26 cellular contexts compared by ENCODE assay signal in the genomic region with DNA sequence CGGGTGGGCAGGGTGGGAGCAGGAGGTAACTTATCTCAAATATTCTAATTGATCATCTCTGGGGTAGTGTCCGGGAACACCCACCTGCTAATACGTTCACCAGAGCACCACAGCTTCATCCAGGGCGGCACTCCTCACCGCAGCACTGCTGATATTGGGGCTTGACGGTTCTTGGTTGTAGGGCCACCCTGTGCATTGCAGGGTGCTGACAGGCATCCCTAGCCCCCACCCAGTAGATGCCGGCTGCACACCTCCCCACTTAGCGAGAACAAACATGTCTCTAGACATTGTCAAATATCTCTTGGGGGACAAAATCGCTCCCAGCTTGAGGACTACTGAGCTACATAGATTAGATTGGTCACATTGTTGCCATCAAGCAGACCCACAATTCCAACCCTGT.
"Had no signal": no experiment of that assay in that cellular context is flagged by ENCODE, and none has a peak within 500 bp of the region (broad histone marks: within the 10 kb centered on the region; RNA-seq: fewer than 3 reads in every experiment).

No MANE protein-coding gene starts in this region.

- H3K4me1 ChIP-seq: pancreas, psoas muscle, right lobe of liver, testis, tibial artery, vagina had no signal

- H3K4me3 ChIP-seq: neural progenitor cell, pancreas, psoas muscle, right lobe of liver, skin epidermis, smooth muscle cell, spleen, suprapubic skin, testis, tibial artery, transverse colon, upper lobe of left lung, vagina had no signal

- DNase-seq: natural killer cell; nucleus accumbens; pancreas; psoas muscle; right cardiac atrium; right lobe of liver; spleen; stimulated activated CD4-positive, alpha-beta T cell treated with anti-CD3 and anti-CD28 coated beads, Interleukin-12 subunit alpha, Interleukin-12 subunit beta, amount 100 ng/mL, for 4 hours; stimulated activated CD4-positive, alpha-beta T cell treated with anti-CD3 and anti-CD28 coated beads, Interleukin-1b, Interleukin-23, amount 100 ng/mL, for 48 hours; stimulated activated CD4-positive, alpha-beta T cell treated with anti-CD3 and anti-CD28 coated beads, Interleukin-4, amount 100 ng/mL, for 1 hour; stimulated activated CD4-positive, alpha-beta T cell treated with anti-CD3 and anti-CD28 coated beads, Interleukin-4, amount 100 ng/mL, for 4 hours; stimulated activated CD8-positive, alpha-beta memory T cell treated with anti-CD3 and anti-CD28 coated beads, Interleukin-4, amount 100 ng/mL, for 48 hours; stimulated activated naive CD4-positive, alpha-beta T cell; stimulated activated naive CD8-positive, alpha-beta T cell treated with anti-CD3 and anti-CD28 coated beads, Interleukin-15, amount 100 ng/mL, for 72 hours; stimulated activated naive CD8-positive, alpha-beta T cell treated with anti-CD3 and anti-CD28 coated beads, Interleukin-15, Interleukin-2, amounts not matched to agents 100 U/mL and 50 U/mL, for 24 hours; substantia nigra; testis; tibial artery; transverse colon; upper lobe of left lung had no signal

- H3K9ac ChIP-seq: neural progenitor cell had no signal

- H3K27ac ChIP-seq: neural progenitor cell, neutrophil, pancreas, psoas muscle, right lobe of liver, skin epidermis, spleen, suprapubic skin, testis, tibial artery, transverse colon, upper lobe of left lung, vagina had no signal

- H3K9me3 ChIP-seq: neutrophil, pancreas, psoas muscle, right lobe of liver, spleen, suprapubic skin, testis, tibial artery, transverse colon, upper lobe of left lung, vagina had no signal

- H3K4me2 ChIP-seq: neural progenitor cell, smooth muscle cell had no signal

- H3K36me3 ChIP-seq: neural progenitor cell, neutrophil, pancreas, right lobe of liver, spleen, suprapubic skin, tibial artery, transverse colon, upper lobe of left lung, vagina had no signal

- H2AFZ ChIP-seq: neural progenitor cell had no signal

- H3K27me3 ChIP-seq: neural progenitor cell, neutrophil, pancreas, right lobe of liver, suprapubic skin, testis, tibial artery, transverse colon, upper lobe of left lung, vagina had no signal
